In the genomic region with DNA sequence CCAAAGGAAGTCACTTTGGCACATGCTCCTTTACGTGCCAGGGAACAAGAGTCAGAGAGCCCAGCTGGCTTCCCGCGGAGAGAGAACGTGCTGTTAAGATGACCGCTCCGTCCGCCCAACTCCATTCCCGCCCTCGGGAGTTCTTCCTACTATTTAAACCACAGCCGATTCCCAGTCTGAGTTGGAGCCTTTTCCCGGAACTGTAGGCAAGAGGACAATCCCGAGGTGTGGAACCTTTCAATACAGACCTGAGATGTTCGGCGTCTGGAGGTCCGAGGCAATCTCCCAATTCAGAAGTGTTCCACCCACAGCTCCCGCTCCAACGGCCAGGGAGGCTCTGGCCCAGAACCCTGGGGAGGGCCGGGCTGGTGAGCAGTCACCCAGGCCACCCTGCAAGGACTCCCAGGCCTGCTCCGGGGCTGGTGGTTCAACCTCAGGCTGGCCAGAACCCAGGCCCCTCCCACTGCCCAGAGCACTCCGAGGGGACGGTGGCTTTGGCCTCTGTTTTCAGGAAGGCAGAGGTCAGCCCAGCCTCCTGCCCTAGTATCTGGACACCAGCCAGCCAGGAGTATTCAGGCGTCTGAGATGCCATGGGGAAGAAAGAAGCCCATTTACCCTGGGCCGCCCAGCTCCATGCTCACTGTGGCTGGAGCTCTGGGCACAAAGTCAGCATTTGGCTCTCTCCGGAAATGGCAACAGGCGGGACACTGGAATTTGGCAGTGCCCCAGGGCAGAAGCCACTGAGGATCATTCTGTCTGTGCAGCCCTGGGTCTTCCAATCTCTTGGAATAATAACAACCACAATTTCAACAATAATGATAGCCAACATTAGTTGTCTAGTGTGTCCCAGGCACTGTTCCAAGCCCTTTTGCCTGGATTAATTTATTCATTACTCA, we compare ENCODE assay signal across 9 cellular contexts. TPM values are rescaled to one million over a fixed set of nuclear protein-coding genes. Genes with fewer than 3 reads are reported as not detected.
DNase-seq lines count a peak whose midpoint lies in the region; ATAC-seq, FAIRE-seq and TF ChIP-seq lines count a peak whose summit lies in the region.
"Had no signal": no experiment of that assay in that cellular context is flagged by ENCODE, and none has a peak within 500 bp of the region (broad histone marks: within the 10 kb centered on the region; RNA-seq: fewer than 3 reads in every experiment).

No MANE protein-coding gene starts in this region.

- peak overlapping the region; percentile 71 for H2AFZ ChIP-seq in astrocyte (ENCODE audit: low read depth, low read length)

- H3K36me3 Mint-ChIP-seq in astrocyte (ENCODE audit: low read depth, unreplicated experiment) = peaks cover 3% of the 10 kb centered on the region

- H3K36me3 ChIP-seq in astrocyte (ENCODE audit: insufficient read depth, low read length) (no peaks in the 10 kb centered on the region), rectal smooth muscle tissue (ENCODE audit: control insufficient read depth, insufficient read depth, low read length) (no peaks in the 10 kb centered on the region)

- FAIRE-seq in astrocyte (lab: Jason Lieb, UNC) = no peak

- peak overlapping the region; percentile 67 for H3K4me2 ChIP-seq in astrocyte (ENCODE audit: low read length)

- peaks cover 12% of the 10 kb centered on the region for H3K4me1 ChIP-seq in astrocyte (ENCODE audit: insufficient read depth, low read length)
- H3K4me1 ChIP-seq in rectal smooth muscle tissue (ENCODE audit: control insufficient read depth, insufficient read depth, low read length) = peaks cover 5% of the 10 kb centered on the region

- no peak for TF ChIP-seq CTCF in astrocyte (IDR thresholded peaks at IDR 0.05; ENCODE audit: insufficient read depth, low read depth, low read length)

- H3K27ac Mint-ChIP-seq in astrocyte (ENCODE audit: unreplicated experiment) = no peak overlapping the region

- H3K27ac ChIP-seq in astrocyte (ENCODE audit: low read depth, low read length) (no peak overlapping the region), rectal smooth muscle tissue (ENCODE audit: low read depth, low read length) (peak overlapping the region; percentile 60)

- H3K27me3 Mint-ChIP-seq in astrocyte (ENCODE audit: low read depth, unreplicated experiment) = peaks cover 6% of the 10 kb centered on the region

- DNase-seq in EH (ENCODE audit: low read depth) (peak; percentile 86), astrocyte (ENCODE audit: low read depth) (peak; percentile 59), left cardiac atrium (peak; percentile 85), NCI-H82 (lab: John Stamatoyannopoulos, UW) (no peak), NCI-H187 (lab: John Stamatoyannopoulos, UW) (no peak), SHP77 treated with DMSO at 0.1 percent for 48 hours (lab: John Stamatoyannopoulos, UW) (no peak)
- DNase-seq: stimulated activated CD4-positive, alpha-beta T cell treated with anti-CD3 and anti-CD28 coated beads, Interleukin-1b, Interleukin-23, amount 100 ng/mL, for 48 hours had no signal

- H3K27me3 ChIP-seq in astrocyte (ENCODE audit: insufficient read depth, low read length) = no peaks in the 10 kb centered on the region
- no peaks in the 10 kb centered on the region for H3K27me3 ChIP-seq in rectal smooth muscle tissue (ENCODE audit: control insufficient read depth, insufficient read depth, low read length)

- H3K4me1 Mint-ChIP-seq in astrocyte (ENCODE audit: low read depth, unreplicated experiment) = no peaks in the 10 kb centered on the region

- H3K9me3 Mint-ChIP-seq in astrocyte (ENCODE audit: unreplicated experiment) = peaks cover 18% of the 10 kb centered on the region

- H3K9me3 ChIP-seq in astrocyte (ENCODE audit: insufficient read depth, low read depth, low read length) = peaks cover 4% of the 10 kb centered on the region

- no peak overlapping the region for H3K4me3 Mint-ChIP-seq in astrocyte (ENCODE audit: unreplicated experiment)

- H4K20me1 ChIP-seq in astrocyte (ENCODE audit: insufficient read depth, low read length) = no peaks in the 10 kb centered on the region

- no peaks in the 10 kb centered on the region for H3K79me2 ChIP-seq in astrocyte (ENCODE audit: insufficient read depth, low read length)

- H3K4me3 ChIP-seq in astrocyte (ENCODE audit: insufficient read depth, low read depth, low read length) (no peak overlapping the region), rectal smooth muscle tissue (ENCODE audit: low read length) (peak overlapping the region; percentile 17)

- ATAC-seq in left cardiac atrium (peak; percentile 86 to 87), HG03045 (IDR thresholded peaks at IDR 0.05; ENCODE audit: unreplicated experiment) (no peak)

- H3K9ac ChIP-seq in astrocyte (ENCODE audit: low read length) = peak overlapping the region; percentile 21
- H3K9ac ChIP-seq in rectal smooth muscle tissue (ENCODE audit: low read length) = no peak overlapping the region

- intact Hi-C loops in left cardiac atrium (cut with DNase I) = no loop called here

RNA-seq across cellular contexts. Expression of a gene that starts 21.4 kb away (rescaled TPM):
- total RNA-seq in astrocyte (1.7 and 2.3 TPM in 2 replicates), left cardiac atrium (10 to 100 TPM; 63.4 to 65.2 TPM)

Comparison
In these comparisons a context has a peak if more than half of its experiments do, and no peak if none do; other contexts are left out.
1. DNase-seq: peak in EH (single experiment), astrocyte (single experiment) and left cardiac atrium (single experiment); none in NCI-H82 (single experiment), NCI-H187 (0 of 2) and SHP77 treated with DMSO at 0.1 percent for 48 hours (single experiment).
2. RNA of a gene that starts 21.4 kb away (total RNA-seq): 63.4 to 65.2 TPM in left cardiac atrium; 1.7 to 2.3 TPM in astrocyte; every median in the first group is over 10 times any median in the second.